8 cellular contexts compared by ENCODE assay signal in genomic region chr4:2963185-2964076, GRCh38. TPM values are rescaled to one million over a fixed set of nuclear protein-coding genes. Genes with fewer than 3 reads are reported as not detected.
DNase-seq lines count a peak whose midpoint lies in the region; ATAC-seq, FAIRE-seq and TF ChIP-seq lines count a peak whose summit lies in the region.

TSS of gene GRK4 (plus strand) at chr4:2963571. CDS start at chr4:2964071, 500 bp downstream.
TSS of gene NOP14 (minus strand) at chr4:2963406. CDS start at chr4:2963319, 87 bp downstream.

- intact Hi-C loops in pancreas (cut with DNase I) = no loop called here
- intact Hi-C loops in tibial artery (cut with DNase I; ENCODE audit: low total_unique reads) = loop anchor here (5.0 kb wide), 1 partner anchor 201 kb away; no protein-coding TSS in a partner anchor

- H3K4me3 ChIP-seq in cardiac muscle cell (peak within 1 kb of the TSS; percentile 86), pancreas (peak within 1 kb of the TSS; percentile 79 to 96 (median 86)), tibial artery (peak within 1 kb of the TSS; percentile 80 to 82)

- H3K4me1 ChIP-seq in cardiac muscle cell (ENCODE audit: low read depth) (peaks cover 8% of the 10 kb centered on the region), pancreas (peaks cover 0 to 11% (median 5%) of the 10 kb centered on the region in 3 donors), tibial artery (peaks cover 3 to 34% (median 20%) of the 10 kb centered on the region in 4 donors)

- peak within 1 kb of the TSS; percentile 93 for H3K27ac ChIP-seq in cardiac muscle cell
- H3K27ac ChIP-seq in pancreas = peak within 1 kb of the TSS; percentile 76 to 88 (median 82)
- peak within 1 kb of the TSS; percentile 80 to 88 for H3K27ac ChIP-seq in tibial artery

- DNase-seq in NCI-H1105 treated with DMSO at 0.1 percent for 48 hours (lab: John Stamatoyannopoulos, UW) (peak; percentile 90), SKM-1 treated with dmso at 0.1 percent for 144 hours (lab: John Stamatoyannopoulos, UW; ENCODE audit: unreplicated experiment) (peak; percentile 99), cardiac muscle cell (ENCODE audit: low read depth in 1 of 2, low spot score in 1 of 2) (peak; percentile 99), pancreas (peak; percentile 97 to 99 (median 97)), tibial artery (peak; percentile 96 to 99)
- peak; percentile 93 for DNase-seq in activated naive CD8-positive, alpha-beta T cell treated with anti-CD3 and anti-CD28 coated beads, Interleukin-2, amount 50 U/mL, for 16 hours (ENCODE audit: low read depth, low spot score)

- H3K27me3 ChIP-seq in cardiac muscle cell (no peaks in the 10 kb centered on the region), pancreas (no peaks in the 10 kb centered on the region), tibial artery (no peaks in the 10 kb centered on the region)

- ATAC-seq in HG02759 (IDR thresholded peaks at IDR 0.05; ENCODE audit: unreplicated experiment) (peak; percentile 89), pancreas (peak; percentile 93 to 98 (median 94))

- FAIRE-seq in pancreas (lab: Jason Lieb, UNC) = no peak

- H3K36me3 ChIP-seq in cardiac muscle cell = no peaks in the 10 kb centered on the region
- no peaks in the 10 kb centered on the region for H3K36me3 ChIP-seq in pancreas
- no peaks in the 10 kb centered on the region for H3K36me3 ChIP-seq in tibial artery

- 0 out of 2 replicates have a peak, but pooled peaks have one; percentile 18 for TF ChIP-seq CTCF in GM12874 (IDR thresholded peaks at IDR 0.05; ENCODE audit: insufficient read depth, low read depth, low read length)
- peak; percentile 37 for TF ChIP-seq CTCF in cardiac muscle cell (IDR thresholded peaks at IDR 0.05; ENCODE audit: low read depth, low read length)
- peak in 1 of 4 donors; percentile 7 for TF ChIP-seq CTCF in pancreas (IDR thresholded peaks at IDR 0.05)
- peak in 1 of 2 experiments; percentile 28 for TF ChIP-seq CTCF in tibial artery (IDR thresholded peaks at IDR 0.05)

- H3K9me3 ChIP-seq in cardiac muscle cell (ENCODE audit: low read depth) (no peaks in the 10 kb centered on the region), pancreas (no peaks in the 10 kb centered on the region), tibial artery (no peaks in the 10 kb centered on the region)

- 0% methylated on average over 61 to 118 of the region's 118 CpGs for whole genome bisulfite sequencing in pancreas, 2 donors

RNA-seq across cellular contexts. Expression of gene GRK4, which starts in this region (rescaled TPM):
- total RNA-seq in cardiac muscle cell (9.4 and 12.8 TPM in 2 replicates), pancreas (1 to 10 TPM; 4.6 to 6.3 (median 5.3) TPM)
- polyA plus RNA-seq in cardiac muscle cell (10.0 and 11.1 TPM in 2 replicates), pancreas (1 to 10 TPM; 7.5 to 9.7 TPM)

RNA-seq across cellular contexts. Expression of gene NOP14, which starts in this region (rescaled TPM):
- 14.4 and 19.8 TPM in 2 replicates for total RNA-seq in cardiac muscle cell
- 15.0 and 17.6 TPM in 2 replicates for polyA plus RNA-seq in cardiac muscle cell
- 10 to 100 TPM; 15.2 to 31.0 (median 19.1) TPM for total RNA-seq in pancreas
- polyA plus RNA-seq in pancreas = 10 to 100 TPM; 11.1 to 15.9 TPM

Comparison
In these comparisons a context has a peak if more than half of its experiments do, and no peak if none do; other contexts are left out.
1. Peak in every context shown above with its lines: DNase-seq, ATAC-seq, H3K4me3 ChIP-seq and H3K27ac ChIP-seq.